1 cellular context compared by ENCODE assay signal in the genomic region with DNA sequence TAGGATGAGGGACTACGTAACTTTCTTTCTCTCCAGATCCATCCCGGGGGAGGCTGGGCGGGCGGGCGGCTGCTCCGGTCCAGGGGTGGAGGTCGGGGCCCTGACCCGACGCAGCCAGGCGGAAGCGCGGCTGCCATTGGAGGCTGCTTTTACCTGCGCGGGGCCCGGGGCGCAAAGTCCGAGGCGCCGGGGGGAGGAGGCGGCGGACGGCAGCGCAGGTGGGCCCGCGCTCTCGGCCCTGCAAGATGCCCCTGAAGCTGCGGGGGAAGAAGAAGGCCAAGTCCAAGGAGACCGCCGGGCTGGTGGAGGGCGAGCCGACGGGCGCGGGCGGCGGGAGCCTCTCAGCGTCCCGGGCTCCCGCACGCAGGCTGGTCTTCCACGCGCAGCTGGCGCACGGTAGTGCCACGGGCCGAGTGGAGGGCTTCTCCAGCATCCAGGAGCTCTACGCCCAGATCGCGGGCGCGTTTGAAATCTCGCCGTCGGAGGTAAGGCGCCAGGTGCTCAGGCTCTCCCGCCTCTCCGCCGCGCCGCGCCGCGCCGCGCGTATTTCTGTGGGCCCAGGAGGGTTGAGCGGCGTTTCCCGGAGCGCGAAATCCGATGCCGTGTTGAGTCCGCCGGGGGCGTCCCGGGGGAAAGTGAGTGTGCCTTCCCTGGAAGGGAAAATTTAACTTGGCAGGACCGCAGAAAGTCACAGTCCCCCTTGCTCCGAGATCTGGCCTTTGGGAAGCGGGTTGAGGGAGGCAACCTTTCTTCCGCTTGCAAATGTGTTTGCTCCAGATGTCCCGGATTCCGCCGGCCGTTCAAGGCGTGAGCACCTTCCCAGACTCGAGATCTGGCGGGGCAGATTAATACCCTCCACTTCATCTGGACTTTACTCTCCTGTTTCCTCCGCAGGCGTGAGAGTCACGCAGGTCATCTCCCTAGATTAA.
TF ChIP-seq lines count a peak whose summit lies in the region.

A gene with protein sequence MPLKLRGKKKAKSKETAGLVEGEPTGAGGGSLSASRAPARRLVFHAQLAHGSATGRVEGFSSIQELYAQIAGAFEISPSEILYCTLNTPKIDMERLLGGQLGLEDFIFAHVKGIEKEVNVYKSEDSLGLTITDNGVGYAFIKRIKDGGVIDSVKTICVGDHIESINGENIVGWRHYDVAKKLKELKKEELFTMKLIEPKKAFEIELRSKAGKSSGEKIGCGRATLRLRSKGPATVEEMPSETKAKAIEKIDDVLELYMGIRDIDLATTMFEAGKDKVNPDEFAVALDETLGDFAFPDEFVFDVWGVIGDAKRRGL (plus strand): TSS at position 117 of the 929 bp plus-strand sequence. CDS start 129 bp downstream, at position 246.

TF ChIP-seq in GM23338, 12 proteins besides CTCF, POLR2A, EP300 and RAD21 (continued from another document):
- TF ChIP-seq NANOG (IDR thresholded peaks at IDR 0.05; ENCODE audit: borderline replicate concordance): no peak
- TF ChIP-seq, protein P1, sequence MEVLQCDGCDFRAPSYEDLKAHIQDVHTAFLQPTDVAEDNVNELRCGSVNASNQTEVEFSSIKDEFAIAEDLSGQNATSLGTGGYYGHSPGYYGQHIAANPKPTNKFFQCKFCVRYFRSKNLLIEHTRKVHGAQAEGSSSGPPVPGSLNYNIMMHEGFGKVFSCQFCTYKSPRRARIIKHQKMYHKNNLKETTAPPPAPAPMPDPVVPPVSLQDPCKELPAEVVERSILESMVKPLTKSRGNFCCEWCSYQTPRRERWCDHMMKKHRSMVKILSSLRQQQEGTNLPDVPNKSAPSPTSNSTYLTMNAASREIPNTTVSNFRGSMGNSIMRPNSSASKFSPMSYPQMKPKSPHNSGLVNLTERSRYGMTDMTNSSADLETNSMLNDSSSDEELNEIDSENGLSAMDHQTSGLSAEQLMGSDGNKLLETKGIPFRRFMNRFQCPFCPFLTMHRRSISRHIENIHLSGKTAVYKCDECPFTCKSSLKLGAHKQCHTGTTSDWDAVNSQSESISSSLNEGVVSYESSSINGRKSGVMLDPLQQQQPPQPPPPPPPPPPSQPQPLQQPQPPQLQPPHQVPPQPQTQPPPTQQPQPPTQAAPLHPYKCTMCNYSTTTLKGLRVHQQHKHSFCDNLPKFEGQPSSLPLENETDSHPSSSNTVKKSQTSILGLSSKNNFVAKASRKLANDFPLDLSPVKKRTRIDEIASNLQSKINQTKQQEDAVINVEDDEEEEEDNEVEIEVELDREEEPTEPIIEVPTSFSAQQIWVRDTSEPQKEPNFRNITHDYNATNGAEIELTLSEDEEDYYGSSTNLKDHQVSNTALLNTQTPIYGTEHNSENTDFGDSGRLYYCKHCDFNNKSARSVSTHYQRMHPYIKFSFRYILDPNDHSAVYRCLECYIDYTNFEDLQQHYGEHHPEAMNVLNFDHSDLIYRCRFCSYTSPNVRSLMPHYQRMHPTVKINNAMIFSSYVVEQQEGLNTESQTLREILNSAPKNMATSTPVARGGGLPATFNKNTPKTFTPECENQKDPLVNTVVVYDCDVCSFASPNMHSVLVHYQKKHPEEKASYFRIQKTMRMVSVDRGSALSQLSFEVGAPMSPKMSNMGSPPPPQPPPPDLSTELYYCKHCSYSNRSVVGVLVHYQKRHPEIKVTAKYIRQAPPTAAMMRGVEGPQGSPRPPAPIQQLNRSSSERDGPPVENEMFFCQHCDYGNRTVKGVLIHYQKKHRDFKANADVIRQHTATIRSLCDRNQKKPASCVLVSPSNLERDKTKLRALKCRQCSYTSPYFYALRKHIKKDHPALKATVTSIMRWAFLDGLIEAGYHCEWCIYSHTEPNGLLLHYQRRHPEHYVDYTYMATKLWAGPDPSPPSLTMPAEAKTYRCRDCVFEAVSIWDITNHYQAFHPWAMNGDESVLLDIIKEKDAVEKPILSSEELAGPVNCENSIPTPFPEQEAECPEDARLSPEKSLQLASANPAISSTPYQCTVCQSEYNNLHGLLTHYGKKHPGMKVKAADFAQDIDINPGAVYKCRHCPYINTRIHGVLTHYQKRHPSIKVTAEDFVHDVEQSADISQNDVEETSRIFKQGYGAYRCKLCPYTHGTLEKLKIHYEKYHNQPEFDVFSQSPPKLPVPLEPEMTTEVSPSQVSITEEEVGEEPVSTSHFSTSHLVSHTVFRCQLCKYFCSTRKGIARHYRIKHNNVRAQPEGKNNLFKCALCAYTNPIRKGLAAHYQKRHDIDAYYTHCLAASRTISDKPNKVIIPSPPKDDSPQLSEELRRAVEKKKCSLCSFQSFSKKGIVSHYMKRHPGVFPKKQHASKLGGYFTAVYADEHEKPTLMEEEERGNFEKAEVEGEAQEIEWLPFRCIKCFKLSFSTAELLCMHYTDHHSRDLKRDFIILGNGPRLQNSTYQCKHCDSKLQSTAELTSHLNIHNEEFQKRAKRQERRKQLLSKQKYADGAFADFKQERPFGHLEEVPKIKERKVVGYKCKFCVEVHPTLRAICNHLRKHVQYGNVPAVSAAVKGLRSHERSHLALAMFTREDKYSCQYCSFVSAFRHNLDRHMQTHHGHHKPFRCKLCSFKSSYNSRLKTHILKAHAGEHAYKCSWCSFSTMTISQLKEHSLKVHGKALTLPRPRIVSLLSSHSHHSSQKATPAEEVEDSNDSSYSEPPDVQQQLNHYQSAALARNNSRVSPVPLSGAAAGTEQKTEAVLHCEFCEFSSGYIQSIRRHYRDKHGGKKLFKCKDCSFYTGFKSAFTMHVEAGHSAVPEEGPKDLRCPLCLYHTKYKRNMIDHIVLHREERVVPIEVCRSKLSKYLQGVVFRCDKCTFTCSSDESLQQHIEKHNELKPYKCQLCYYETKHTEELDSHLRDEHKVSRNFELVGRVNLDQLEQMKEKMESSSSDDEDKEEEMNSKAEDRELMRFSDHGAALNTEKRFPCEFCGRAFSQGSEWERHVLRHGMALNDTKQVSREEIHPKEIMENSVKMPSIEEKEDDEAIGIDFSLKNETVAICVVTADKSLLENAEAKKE (CRISPR knock-in tag; IDR thresholded peaks at IDR 0.05): no peak
- TF ChIP-seq EZH2phosphoT487 (IDR thresholded peaks at IDR 0.05; ENCODE audit: unreplicated experiment): no peak
- TF ChIP-seq POLR2AphosphoS5 (IDR thresholded peaks at IDR 0.05; ENCODE audit: low read depth): no peak; the same call in none of the 2 replicates
- TF ChIP-seq ZNF114 (CRISPR knock-in tag; IDR thresholded peaks at IDR 0.05): no peak
TF ChIP-seq in GM23338: peak in this region for 0.
